Comparison of ENCODE assay signal across 22 cellular contexts in the genomic region with DNA sequence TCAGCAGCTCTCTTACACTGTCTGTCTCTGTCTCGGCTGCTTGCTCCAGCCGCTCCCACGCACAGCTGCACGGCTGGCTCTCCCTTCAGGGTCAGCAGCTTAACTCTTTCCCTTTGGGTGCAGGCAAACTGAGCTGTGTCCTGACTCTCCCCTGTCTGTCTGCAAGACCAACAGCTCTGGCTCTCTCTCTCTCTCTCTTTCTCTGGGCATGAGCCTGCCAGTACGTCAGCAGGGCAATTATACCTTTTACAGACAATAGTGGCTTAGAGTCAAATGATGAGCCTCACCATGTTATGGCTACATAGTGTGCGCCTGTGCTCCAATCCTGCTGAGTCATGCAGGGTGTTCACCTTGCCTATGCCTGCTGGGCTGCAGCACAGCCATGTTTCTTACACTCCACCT.
DNase-seq lines count a peak whose midpoint lies in the region; ATAC-seq and TF ChIP-seq lines count a peak whose summit lies in the region.
"Had no signal": no experiment of that assay in that cellular context is flagged by ENCODE, and none has a peak within 500 bp of the region (broad histone marks: within the 10 kb centered on the region; RNA-seq: fewer than 3 reads in every experiment).

No MANE protein-coding gene starts in this region.

- H4K8ac ChIP-seq in IMR-90 (ENCODE audit: low read depth in 2 of 2, low read length in 2 of 2): no peak overlapping the region

- H3K9me3 ChIP-seq in IMR-90 (ENCODE audit: control insufficient read depth, insufficient read depth, low read length) (no peaks in the 10 kb centered on the region), mammary epithelial cell (replicated peaks; ENCODE audit: insufficient read depth, low read length) (no peaks in the 10 kb centered on the region), PC-9 (ENCODE audit: insufficient read depth, low read depth) (no peaks in the 10 kb centered on the region)
- H3K9me3 ChIP-seq: body of pancreas, suprapubic skin had no signal

- WGBS in IMR-90 (ENCODE audit: extremely low coverage in 2 of 2, insufficient read length in 1 of 2), 2 experiments: 88% methylated on average over 4 of the region's 6 CpGs; no CpG with 5 or more reads in 1 of the 2 experiments
- WGBS in mammary epithelial cell (ENCODE audit: low coverage, missing lambda C conversion rate): 41% methylated on average over 6 of the region's 6 CpGs

- H3K23ac ChIP-seq in IMR-90 (ENCODE audit: low read depth, low read length): no peak overlapping the region

- H2AK5ac ChIP-seq in IMR-90 (ENCODE audit: low read depth, low read length): no peak overlapping the region

- no peak overlapping the region for H2AK9ac ChIP-seq in IMR-90 (replicated peaks; ENCODE audit: low read depth, low read length, poor library complexity)

- H3K27me3 ChIP-seq in IMR-90 (ENCODE audit: control insufficient read depth, insufficient read depth, low read length): peaks cover 1% of the 10 kb centered on the region; the same call in 1 of the 2 replicates
- H3K27me3 ChIP-seq in mammary epithelial cell (ENCODE audit: insufficient read depth, low read length): no peaks in the 10 kb centered on the region
- H3K27me3 ChIP-seq in PC-9 (ENCODE audit: insufficient read depth, low read depth): no peaks in the 10 kb centered on the region
- H3K27me3 ChIP-seq: BLaER1, body of pancreas, neural progenitor cell, suprapubic skin had no signal

- H3K4me2 ChIP-seq in IMR-90 (ENCODE audit: low read depth, low read length): no peak overlapping the region
- no peak overlapping the region for H3K4me2 ChIP-seq in mammary epithelial cell (ENCODE audit: insufficient read depth, low read depth, low read length)
- H3K4me2 ChIP-seq in PC-9: no peak overlapping the region
- H3K4me2 ChIP-seq: BLaER1, neural progenitor cell had no signal

- no peak overlapping the region for H2BK15ac ChIP-seq in IMR-90 (ENCODE audit: low read depth, low read length)

- BruUV-seq in IMR-90 (replicated peaks; lab: Mats Ljungman, UMichigan): no TSS peak
- BruUV-seq in mammary epithelial cell (replicated peaks; lab: Mats Ljungman, UMichigan): no TSS peak
- no TSS peak for BruUV-seq in PC-9 (replicated peaks; lab: Mats Ljungman, UMichigan)

- no peak overlapping the region for H3K4ac ChIP-seq in IMR-90 (ENCODE audit: low read depth, low read length)

- H2BK5ac ChIP-seq in IMR-90 (ENCODE audit: low read depth, low read length, poor library complexity, severe bottlenecking): no peak overlapping the region

- H3K14ac ChIP-seq in IMR-90 (replicated peaks; ENCODE audit: low read depth, low read length): no peak overlapping the region

- no peak overlapping the region for H4K91ac ChIP-seq in IMR-90 (ENCODE audit: insufficient read depth, low read depth, low read length)

- H3F3A ChIP-seq in PC-9 (ENCODE audit: insufficient read depth, low read depth): no peaks in the 10 kb centered on the region

- H3K79me2 ChIP-seq in mammary epithelial cell (ENCODE audit: insufficient read depth, low read length) (no peaks in the 10 kb centered on the region), PC-9 (ENCODE audit: low read depth) (no peaks in the 10 kb centered on the region)

- ATAC-seq in IMR-90 (ENCODE audit: low read depth): no peak
- ATAC-seq: body of pancreas had no signal

- no peak overlapping the region for H4K5ac ChIP-seq in IMR-90 (ENCODE audit: low read depth, low read length)

- no peak overlapping the region for H2BK120ac ChIP-seq in IMR-90 (ENCODE audit: low read depth, low read length)

- H3K36me3 ChIP-seq in IMR-90 (ENCODE audit: control insufficient read depth, insufficient read depth, low read length) (no peaks in the 10 kb centered on the region), mammary epithelial cell (ENCODE audit: insufficient read depth, low read length) (no peaks in the 10 kb centered on the region), PC-9 (ENCODE audit: low read depth) (no peaks in the 10 kb centered on the region)
- H3K36me3 ChIP-seq: neural progenitor cell, suprapubic skin had no signal

- H2BK20ac ChIP-seq in IMR-90 (ENCODE audit: low read depth, low read length): no peak overlapping the region

- no peak for TF ChIP-seq CTCF in IMR-90 (conservative IDR thresholded peaks at IDR 0.05; ENCODE audit: low read depth, low read length)
- no peak for TF ChIP-seq CTCF in mammary epithelial cell (conservative IDR thresholded peaks at IDR 0.05 in 1 of 2, IDR thresholded peaks at IDR 0.05 in 1 of 2; ENCODE audit: extremely low read depth in 1 of 2, insufficient read depth in 1 of 2, low read depth in 1 of 2, low read length in 2 of 2)
- TF ChIP-seq CTCF in PC-9 (conservative IDR thresholded peaks at IDR 0.05): no peak

- TF ChIP-seq RAD21 in IMR-90 (IDR thresholded peaks at IDR 0.05; ENCODE audit: low read length): no peak

- H3K9me2 ChIP-seq in PC-9 (ENCODE audit: insufficient read depth): no peaks in the 10 kb centered on the region

- H2AFZ ChIP-seq in IMR-90 (replicated peaks; ENCODE audit: low read length, poor library complexity) (peak overlapping the region; percentile 23), mammary epithelial cell (ENCODE audit: low read depth, low read length) (peak overlapping the region; percentile 49), PC-9 (no peak overlapping the region)
- H2AFZ ChIP-seq: neural progenitor cell had no signal

- dilution Hi-C loops in IMR-90 (cut with HindIII; ENCODE audit: low sequenced_read_pairs, unreplicated experiment): no loop called here
- dilution Hi-C loops in mammary epithelial cell (cut with HindIII; ENCODE audit: low sequenced_read_pairs): no loop called here

- peak; percentile 72 for DNase-seq in Daoy (ENCODE audit: low read depth)
- peak; percentile 10 for DNase-seq in IMR-90
- peak; percentile 67 for DNase-seq in mammary epithelial cell
- DNase-seq in left kidney (ENCODE audit: low read depth, low spot score): peak; percentile 59
- DNase-seq in NCI-H1694 treated with DMSO at 0.1 percent for 48 hours (lab: John Stamatoyannopoulos, UW): no peak
- no peak for DNase-seq in PC-9
- DNase-seq in glomerular visceral epithelial cell (ENCODE audit: extremely low spot score): no peak
- no peak for DNase-seq in occipital lobe (lab: John Stamatoyannopoulos, UW)
- DNase-seq: activated CD4-positive, alpha-beta T cell treated with anti-CD3 and anti-CD28 coated beads, Interleukin-2, amount 50 U/mL, for 1 hour; activated naive CD4-positive, alpha-beta T cell treated with anti-CD3 and anti-CD28 coated beads, Interleukin-2, amount 10 ng/mL, durations not matched to agents 7 days and 5 days; activated T-cell treated with anti-CD3 and anti-CD28 coated beads for 4 hours; body of pancreas; DMS153; foreskin melanocyte; NCI-H2171 treated with DMSO at 0.1 percent for 48 hours; NK-92 treated with Interleukin-12 subunit alpha and Interleukin-12 subunit beta, amount 100 ng/mL, for 24 hours; retina; SIG-M5; stimulated activated CD4-positive, alpha-beta T cell treated with anti-CD3 and anti-CD28 coated beads, Interleukin-2, amount 100 ng/mL, for 48 hours had no signal

- H3K4me1 ChIP-seq in IMR-90 (ENCODE audit: control insufficient read depth, insufficient read depth, low read length) (peaks cover 2% of the 10 kb centered on the region), mammary epithelial cell (ENCODE audit: insufficient read depth, low read length) (peaks cover 5% of the 10 kb centered on the region), PC-9 (replicated peaks; ENCODE audit: insufficient read depth) (no peaks in the 10 kb centered on the region)
- H3K4me1 ChIP-seq: body of pancreas, neural progenitor cell, suprapubic skin had no signal

- intact Hi-C loops in IMR-90 (cut with micrococcal nuclease) (no loop called here), mammary epithelial cell (cut with micrococcal nuclease) (no loop called here), PC-9 (cut with micrococcal nuclease; ENCODE audit: unreplicated experiment) (no loop called here)

- no peak overlapping the region for H3K56ac ChIP-seq in IMR-90 (ENCODE audit: extremely low read depth, insufficient read depth, low read length)

- H3K27ac ChIP-seq in IMR-90 (ENCODE audit: insufficient read depth, low read length) (no peak overlapping the region), mammary epithelial cell (ENCODE audit: insufficient read depth, low read depth, low read length) (no peak overlapping the region), PC-9 (no peak overlapping the region)
- H3K27ac ChIP-seq: BLaER1, body of pancreas, neural progenitor cell, suprapubic skin had no signal

- no peaks in the 10 kb centered on the region for H4K20me1 ChIP-seq in IMR-90 (ENCODE audit: insufficient read depth, low read length)
- H4K20me1 ChIP-seq in mammary epithelial cell (ENCODE audit: insufficient read depth, low read length): no peaks in the 10 kb centered on the region
- H4K20me1 ChIP-seq in PC-9 (ENCODE audit: insufficient read depth): no peaks in the 10 kb centered on the region
- H4K20me1 ChIP-seq: BLaER1 had no signal

- CTCF ChIA-PET in IMR-90 (lab: Yijun Ruan, JAX): no interaction called here
- CTCF ChIA-PET in mammary epithelial cell (lab: Charles Lee; ENCODE audit: low non-redundant PET): no interaction called here
- CTCF ChIA-PET in PC-9 (lab: Charles Lee): no interaction called here

- no peak overlapping the region for H3K18ac ChIP-seq in IMR-90 (ENCODE audit: low read depth, low read length)

- POLR2A ChIA-PET in IMR-90 (lab: Charles Lee; ENCODE audit: unreplicated experiment) (no interaction called here), PC-9 (lab: Charles Lee; ENCODE audit: unreplicated experiment) (no interaction called here)

- no peak for TF ChIP-seq POLR2A in IMR-90 (IDR thresholded peaks at IDR 0.05; ENCODE audit: low read depth, low read length)

- H3K9me1 ChIP-seq in IMR-90 (ENCODE audit: insufficient read depth, low read length): peaks cover 6% of the 10 kb centered on the region

- H3K9ac ChIP-seq in IMR-90 (ENCODE audit: low read depth, low read length) (no peak overlapping the region), mammary epithelial cell (ENCODE audit: insufficient read depth, low read length) (no peak overlapping the region)
- H3K9ac ChIP-seq: BLaER1, neural progenitor cell had no signal

- H3K79me1 ChIP-seq in IMR-90 (ENCODE audit: low read depth in 1 of 2, low read length in 2 of 2): no peaks in the 10 kb centered on the region

- in situ Hi-C loops in IMR-90 (cut with MboI; ENCODE audit: low sequenced_read_pairs): no loop called here
- in situ Hi-C loops in mammary epithelial cell (cut with MboI; ENCODE audit: low sequenced_read_pairs in 2 of 2): no loop called here

- H3K4me3 ChIP-seq in IMR-90 (ENCODE audit: insufficient read depth, low read depth, low read length) (no peak overlapping the region), mammary epithelial cell (replicated peaks in 1 of 3; ENCODE audit: insufficient read depth in 1 of 3, low read depth in 2 of 3, low read length in 3 of 3) (no peak overlapping the region), PC-9 (no peak overlapping the region)
- H3K4me3 ChIP-seq: BLaER1, body of pancreas, neural progenitor cell, suprapubic skin had no signal

TF ChIP-seq in IMR-90, 13 proteins besides CTCF, POLR2A, EP300 and RAD21:
- TF ChIP-seq RFX5 (IDR thresholded peaks at IDR 0.05; ENCODE audit: low read depth, low read length) (no peak), FOS (IDR thresholded peaks at IDR 0.05; ENCODE audit: low read depth, low read length) (no peak), NFE2L2 (IDR thresholded peaks at IDR 0.05; ENCODE audit: low read depth, low read length) (peak; percentile 72), RCOR1 (IDR thresholded peaks at IDR 0.05; ENCODE audit: insufficient replicate concordance, low read length) (no peak), CHD1 (IDR thresholded peaks at IDR 0.05; ENCODE audit: low read depth, low read length) (no peak)

Comparison
In these comparisons a context has a peak if more than half of its experiments do, and no peak if none do; other contexts are left out.
1. DNase-seq: peak in Daoy (single experiment), IMR-90 (single experiment), mammary epithelial cell (single experiment) and left kidney (single experiment); none in NCI-H1694 treated with DMSO at 0.1 percent for 48 hours (single experiment), PC-9 (0 of 2), glomerular visceral epithelial cell (single experiment) and occipital lobe (single experiment).